Comparison of ENCODE assay signal across 18 cellular contexts in genomic region chr12:24555730-24556129, GRCh38.
"Had no signal": no experiment of that assay in that cellular context is flagged by ENCODE, and none has a peak within 500 bp of the region (broad histone marks: within the 10 kb centered on the region; RNA-seq: fewer than 3 reads in every experiment).

No MANE protein-coding gene starts in this region.

- H3K4me1 Mint-ChIP-seq: stimulated activated naive CD8-positive, alpha-beta T cell treated with anti-CD3 and anti-CD28 coated beads, Interleukin-15, amount 100 ng/mL, for 72 hours had no signal

- H3K27ac Mint-ChIP-seq: naive thymus-derived CD8-positive, alpha-beta T cell; stimulated activated naive B cell treated with anti-CD40 and anti-IgM and Interleukin-4, amounts not matched to agents 10 μg/mL and 1 μg/mL and 100 μg/mL, for 72 hours; stimulated activated naive CD8-positive, alpha-beta T cell treated with anti-CD3 and anti-CD28 coated beads, Interleukin-15, amount 100 ng/mL, for 72 hours had no signal

- H3K36me3 Mint-ChIP-seq: naive thymus-derived CD8-positive, alpha-beta T cell; stimulated activated naive B cell treated with anti-CD40 and anti-IgM and Interleukin-4, amounts not matched to agents 10 μg/mL and 1 μg/mL and 100 μg/mL, for 72 hours had no signal

- H3K27me3 ChIP-seq: testis had no signal

- ATAC-seq: esophagus mucosa; mucosa of descending colon; naive thymus-derived CD8-positive, alpha-beta T cell; psoas muscle; sciatic nerve; stimulated activated naive CD8-positive, alpha-beta T cell treated with anti-CD3 and anti-CD28 coated beads, Interleukin-15, amount 100 ng/mL, for 72 hours had no signal

- H3K27ac ChIP-seq: heart right ventricle, neutrophil, psoas muscle, testis, transverse colon had no signal

- DNase-seq: effector memory CD4-positive, alpha-beta T cell; heart right ventricle; hypothalamus; kidney glomerular epithelial cell; mammary epithelial cell; mucosa of descending colon; naive thymus-derived CD8-positive, alpha-beta T cell; psoas muscle; retina; stimulated activated CD4-positive, alpha-beta T cell treated with anti-CD3 and anti-CD28 coated beads, Interleukin-2, amount 100 ng/mL, for 24 hours; stimulated activated CD4-positive, alpha-beta T cell treated with anti-CD3 and anti-CD28 coated beads, Interleukin-4, amount 100 ng/mL, for 4 hours; stimulated activated naive B cell treated with anti-CD40 and anti-IgM and Interleukin-4, amounts not matched to agents 10 μg/mL and 1 μg/mL and 100 μg/mL, for 72 hours; stimulated activated naive CD8-positive, alpha-beta T cell treated with anti-CD3 and anti-CD28 coated beads, Interleukin-15, amount 100 ng/mL, for 72 hours; testis; transverse colon had no signal

- H3K9me3 ChIP-seq: heart right ventricle, mucosa of descending colon, neutrophil, psoas muscle, testis, transverse colon had no signal

- H3K4me3 ChIP-seq: heart right ventricle, mucosa of descending colon, psoas muscle, testis, transverse colon had no signal

- H3K36me3 ChIP-seq: heart right ventricle, neutrophil, transverse colon had no signal

- H3K4me3 Mint-ChIP-seq: naive thymus-derived CD8-positive, alpha-beta T cell; stimulated activated naive B cell treated with anti-CD40 and anti-IgM and Interleukin-4, amounts not matched to agents 10 μg/mL and 1 μg/mL and 100 μg/mL, for 72 hours; stimulated activated naive CD8-positive, alpha-beta T cell treated with anti-CD3 and anti-CD28 coated beads, Interleukin-15, amount 100 ng/mL, for 72 hours had no signal
